Comparison of ENCODE assay signal across 26 cellular contexts in genomic region chr13:48723168-48723567, GRCh38.
"Had no signal": no experiment of that assay in that cellular context is flagged by ENCODE, and none has a peak within 500 bp of the region (broad histone marks: within the 10 kb centered on the region; RNA-seq: fewer than 3 reads in every experiment).

No MANE protein-coding gene starts in this region.

- H3K27me3 ChIP-seq: pancreas, suprapubic skin, tibial artery, upper lobe of right lung had no signal

- H3K4me1 Mint-ChIP-seq: naive thymus-derived CD8-positive, alpha-beta T cell; neural crest cell; stimulated activated naive B cell treated with anti-CD40 and anti-IgM and Interleukin-4, amounts not matched to agents 10 μg/mL and 1 μg/mL and 100 μg/mL, for 72 hours had no signal

- H3K27ac ChIP-seq: lower lobe of right lung, pancreas, prostate gland, skin epidermis, suprapubic skin, thoracic aorta, tibial artery, upper lobe of right lung had no signal

- DNase-seq: hypothalamus; islet precursor cell; lower lobe of right lung; mammary epithelial cell; mesenchymal stem cell; naive thymus-derived CD8-positive, alpha-beta T cell; nucleus accumbens; pancreas; posterior cingulate gyrus; retina; stimulated activated CD4-positive, alpha-beta T cell treated with anti-CD3 and anti-CD28 coated beads, Interleukin-12 subunit alpha, Interleukin-12 subunit beta, amount 100 ng/mL, for 4 hours; stimulated activated CD4-positive, alpha-beta T cell treated with anti-CD3 and anti-CD28 coated beads, Interleukin-15, amount 100 ng/mL, for 24 hours; stimulated activated CD4-positive, alpha-beta T cell treated with anti-CD3 and anti-CD28 coated beads, Interleukin-2, amount 100 ng/mL, for 24 hours; stimulated activated CD4-positive, alpha-beta T cell treated with anti-CD3 and anti-CD28 coated beads, Interleukin-4, amount 100 ng/mL, for 1 hour; stimulated activated naive B cell treated with anti-CD40 and anti-IgM and Interleukin-4, amounts not matched to agents 10 μg/mL and 1 μg/mL and 100 μg/mL, for 72 hours; tibial artery; trophoblast cell; upper lobe of right lung had no signal

- H3K9me3 ChIP-seq: pancreas, prostate gland had no signal

- H3K4me3 ChIP-seq: lower lobe of right lung, pancreas, prostate gland, skin epidermis, suprapubic skin, thoracic aorta, tibial artery, upper lobe of right lung had no signal

- ATAC-seq: lower lobe of right lung; naive thymus-derived CD8-positive, alpha-beta T cell; pancreas; sciatic nerve; stimulated activated naive B cell treated with anti-CD40 and anti-IgM and Interleukin-4, amounts not matched to agents 10 μg/mL and 1 μg/mL and 100 μg/mL, for 72 hours; upper lobe of right lung had no signal

- H3K4me1 ChIP-seq: lower lobe of right lung, pancreas, prostate gland, suprapubic skin had no signal

- H3K27me3 Mint-ChIP-seq: stimulated activated naive CD8-positive, alpha-beta T cell treated with anti-CD3 and anti-CD28 coated beads, Interleukin-15, Interleukin-2, amounts not matched to agents 100 ng/mL and 50 ng/mL, for 24 hours had no signal

- H3K27ac Mint-ChIP-seq: naive thymus-derived CD8-positive, alpha-beta T cell; nephron; stimulated activated naive B cell treated with anti-CD40 and anti-IgM and Interleukin-4, amounts not matched to agents 10 μg/mL and 1 μg/mL and 100 μg/mL, for 72 hours; stimulated activated naive CD8-positive, alpha-beta T cell treated with anti-CD3 and anti-CD28 coated beads, Interleukin-15, Interleukin-2, amounts not matched to agents 100 ng/mL and 50 ng/mL, for 24 hours had no signal

- H3K36me3 ChIP-seq: lower lobe of right lung, pancreas, prostate gland, suprapubic skin, thoracic aorta, tibial artery, upper lobe of right lung had no signal

- H3K36me3 Mint-ChIP-seq: stimulated activated naive B cell treated with anti-CD40 and anti-IgM and Interleukin-4, amounts not matched to agents 10 μg/mL and 1 μg/mL and 100 μg/mL, for 72 hours had no signal

- H3K4me3 Mint-ChIP-seq: naive thymus-derived CD8-positive, alpha-beta T cell; nephron; neural crest cell; stimulated activated naive B cell treated with anti-CD40 and anti-IgM and Interleukin-4, amounts not matched to agents 10 μg/mL and 1 μg/mL and 100 μg/mL, for 72 hours; stimulated activated naive CD8-positive, alpha-beta T cell treated with anti-CD3 and anti-CD28 coated beads, Interleukin-15, Interleukin-2, amounts not matched to agents 100 ng/mL and 50 ng/mL, for 24 hours had no signal
